13 cellular contexts compared by ENCODE assay signal in the genomic region with DNA sequence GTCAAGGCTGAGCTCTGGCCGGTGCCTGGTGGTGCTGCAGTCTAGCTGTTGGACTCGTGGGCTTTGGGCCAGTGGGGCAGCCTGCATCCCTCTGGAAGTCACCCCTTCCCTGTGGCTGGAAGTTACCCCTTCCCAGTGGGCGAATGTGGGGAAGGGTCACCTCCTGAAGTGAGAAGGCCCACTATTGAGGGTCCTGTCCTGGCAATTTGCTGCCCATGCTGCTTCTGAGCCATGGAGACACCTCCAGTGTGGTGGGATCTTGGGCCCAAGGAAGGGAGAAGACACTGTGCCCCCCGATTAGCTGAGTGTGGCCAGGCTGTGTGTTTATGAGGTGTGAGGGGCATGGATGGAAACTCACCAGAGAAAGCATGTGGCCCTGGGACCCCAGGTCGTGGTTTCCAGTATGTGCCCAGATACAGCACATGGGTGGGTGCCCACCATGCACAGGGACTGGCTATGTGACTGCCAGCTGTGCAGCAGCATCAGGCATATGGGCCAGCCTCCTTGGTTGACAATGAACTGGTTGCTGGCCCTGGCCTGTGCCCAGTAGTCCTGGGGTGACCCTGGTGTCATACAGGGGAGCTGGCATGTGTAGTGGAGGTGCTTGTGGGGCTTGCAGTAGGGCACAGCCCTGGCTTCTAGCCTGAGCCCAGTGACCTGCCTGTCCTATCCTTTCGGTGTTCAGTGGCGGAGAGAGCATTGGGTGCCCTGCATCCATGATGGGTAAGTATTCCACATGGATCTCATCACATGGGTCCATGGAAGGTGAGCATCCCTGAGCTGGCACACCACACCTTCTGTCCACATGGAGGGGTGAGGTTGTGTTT.
A peak's percentile ranks its signal among the peaks of the same experiment; 100 is the strongest.
DNase-seq lines count a peak whose midpoint lies in the region; ATAC-seq and TF ChIP-seq lines count a peak whose summit lies in the region.
"Had no signal": no experiment of that assay in that cellular context is flagged by ENCODE, and none has a peak within 500 bp of the region (broad histone marks: within the 10 kb centered on the region; RNA-seq: fewer than 3 reads in every experiment).

No MANE protein-coding gene starts in this region.

- no peak overlapping the region for H3K4me3 ChIP-seq in heart left ventricle
- H3K4me3 ChIP-seq: SK-N-MC had no signal

- H3K9me3 Mint-ChIP-seq in activated CD4-positive, alpha-beta memory T cell treated with anti-CD3 and anti-CD28 coated beads for 36 hours: peaks cover 45% of the 10 kb centered on the region

- no peak for TF ChIP-seq POLR2A in heart left ventricle (IDR thresholded peaks at IDR 0.05)

- H3K4me1 ChIP-seq in heart left ventricle: no peaks in the 10 kb centered on the region

- H3K27me3 Mint-ChIP-seq in activated CD4-positive, alpha-beta memory T cell treated with anti-CD3 and anti-CD28 coated beads for 36 hours: no peaks in the 10 kb centered on the region
- H3K27me3 Mint-ChIP-seq: IgD-negative memory B cell had no signal

- intact Hi-C loops in activated CD4-positive, alpha-beta memory T cell treated with anti-CD3 and anti-CD28 coated beads for 36 hours (cut with micrococcal nuclease): no loop called here
- intact Hi-C loops in heart left ventricle (cut with DNase I) (no loop called here), posterior cingulate gyrus (cut with DNase I) (no loop called here)

- no peak overlapping the region for H3K27ac Mint-ChIP-seq in activated CD4-positive, alpha-beta memory T cell treated with anti-CD3 and anti-CD28 coated beads for 36 hours
- H3K27ac Mint-ChIP-seq: IgD-negative memory B cell had no signal

- POLR2A ChIA-PET in GM10248 (lab: Yijun Ruan, JAX): no interaction called here
- POLR2A ChIA-PET in activated CD4-positive, alpha-beta memory T cell treated with anti-CD3 and anti-CD28 coated beads for 36 hours (lab: Charles Lee): no interaction called here

- H3K36me3 ChIP-seq in heart left ventricle: no peaks in the 10 kb centered on the region

- ATAC-seq in heart left ventricle: no peak

- CTCF ChIA-PET in GM10248 (lab: Yijun Ruan, JAX): interaction anchor here (1.3 kb wide), 1 partner anchor 10 kb away, joined by 3 read pairs; no protein-coding TSS in a partner anchor
- CTCF ChIA-PET in activated CD4-positive, alpha-beta memory T cell treated with anti-CD3 and anti-CD28 coated beads for 36 hours (lab: Charles Lee): no interaction called here

- peak; percentile 10 for DNase-seq in GM10248 (ENCODE audit: extremely low spot score)
- DNase-seq in activated CD4-positive, alpha-beta memory T cell treated with anti-CD3 and anti-CD28 coated beads for 36 hours: peak; percentile 2
- DNase-seq in heart left ventricle: peak in 4 of 5 donors; percentile 2 to 25 (median 12)
- DNase-seq in posterior cingulate gyrus: peak in 8 of 10 donors; percentile 0 to 73 (median 16)
- no peak for DNase-seq in NCI-H524 treated with DMSO at 0.1 percent for 48 hours (lab: John Stamatoyannopoulos, UW)
- DNase-seq in SIG-M5 treated with dmso at 0.1 percent for 504 hours (lab: John Stamatoyannopoulos, UW; ENCODE audit: unreplicated experiment): no peak
- no peak for DNase-seq in caudate nucleus (lab: John Stamatoyannopoulos, UW)
- DNase-seq: DMS 273 treated with DMSO at 0.1 percent for 48 hours; effector CD4-positive, alpha-beta T cell; mesendoderm; NCI-H1417 treated with DMSO at 0.1 percent for 48 hours had no signal

- TF ChIP-seq CTCF in GM10248 (IDR thresholded peaks at IDR 0.05; ENCODE audit: control extremely low read depth, extremely low read depth, low read depth, missing control alignments) (no peak), heart left ventricle (IDR thresholded peaks at IDR 0.05) (no peak)

- H3K4me1 Mint-ChIP-seq in activated CD4-positive, alpha-beta memory T cell treated with anti-CD3 and anti-CD28 coated beads for 36 hours (ENCODE audit: low read depth): no peaks in the 10 kb centered on the region
- H3K4me1 Mint-ChIP-seq: IgD-negative memory B cell had no signal

- 68 to 74% (median 71%) methylated on average over 5 to 7 of the region's 7 CpGs for WGBS in heart left ventricle, 4 donors

- H3K4me3 Mint-ChIP-seq in activated CD4-positive, alpha-beta memory T cell treated with anti-CD3 and anti-CD28 coated beads for 36 hours: no peak overlapping the region
- H3K4me3 Mint-ChIP-seq: IgD-negative memory B cell had no signal

- peaks cover 7% of the 10 kb centered on the region for H3K36me3 Mint-ChIP-seq in activated CD4-positive, alpha-beta memory T cell treated with anti-CD3 and anti-CD28 coated beads for 36 hours
- H3K36me3 Mint-ChIP-seq: IgD-negative memory B cell had no signal

- no peaks in the 10 kb centered on the region for H3K27me3 ChIP-seq in heart left ventricle

- H3K9me3 ChIP-seq in heart left ventricle: peaks cover 0 to 67% (median 37%) of the 10 kb centered on the region in 12 donors

- H3K27ac ChIP-seq in heart left ventricle (no peak overlapping the region), caudate nucleus (ENCODE audit: low read depth, low read length) (no peak overlapping the region)
- H3K27ac ChIP-seq: SK-N-MC had no signal

Comparison
In these comparisons a context has a peak if more than half of its experiments do, and no peak if none do; other contexts are left out.
1. DNase-seq: peak in GM10248 (single experiment), activated CD4-positive, alpha-beta memory T cell treated with anti-CD3 and anti-CD28 coated beads for 36 hours (single experiment), heart left ventricle (4 of 5) and posterior cingulate gyrus (8 of 10); none in NCI-H524 treated with DMSO at 0.1 percent for 48 hours (single experiment), SIG-M5 treated with dmso at 0.1 percent for 504 hours (single experiment) and caudate nucleus (0 of 61).